In genomic region chr20:62382306-62383198, GRCh38 we compare ENCODE assay signal across 8 cellular contexts. TPM values are rescaled to one million over a fixed set of nuclear protein-coding genes. Genes with fewer than 3 reads are reported as not detected.
A peak's percentile ranks its signal among the peaks of the same experiment; 100 is the strongest.
DNase-seq lines count a peak whose midpoint lies in the region; ATAC-seq, FAIRE-seq and TF ChIP-seq lines count a peak whose summit lies in the region.

No MANE protein-coding gene starts in this region.

- no peak overlapping the region for H3K4me3 ChIP-seq in A549

- ATAC-seq in A549 (peak; percentile 78 to 82), HG03442 (IDR thresholded peaks at IDR 0.05; ENCODE audit: unreplicated experiment) (peak; percentile 58), memory B cell (ENCODE audit: low read depth) (peak; percentile 67)

- H3K9me3 ChIP-seq in A549 = no peaks in the 10 kb centered on the region

- TF ChIP-seq RAD21 in A549 (conservative IDR thresholded peaks at IDR 0.05 in 1 of 2, IDR thresholded peaks at IDR 0.05 in 1 of 2) = peak; percentile 93 to 94

- no peak overlapping the region for H3K4me3 Mint-ChIP-seq in memory B cell

- H3K27me3 Mint-ChIP-seq in memory B cell = no peaks in the 10 kb centered on the region

- peak overlapping the region; percentile 55 to 78 for H3K27ac ChIP-seq in A549

- peaks cover 25% of the 10 kb centered on the region for H3K4me1 Mint-ChIP-seq in memory B cell

- no peak for TF ChIP-seq POLR2A in A549 (IDR thresholded peaks at IDR 0.05; ENCODE audit: low read length)

- H3K9me3 Mint-ChIP-seq in memory B cell = peaks cover 4% of the 10 kb centered on the region

- CTCF ChIA-PET in A549 (lab: Yijun Ruan, JAX) = interaction anchor here (0.6 to 11.0 kb wide), 39 partner anchors 8 to 374 kb away, joined by 3 to 290 read pairs (median 5); partner anchors contain the start of genes ADRM1 and LAMA5

- POLR2A ChIA-PET in A549 (lab: Yijun Ruan, JAX) = interaction anchor here (0.6 to 1.4 kb wide), 6 partner anchors 14 to 80 kb away, joined by 3 to 6 read pairs (median 4); partner anchors contain the start of gene ADRM1

- H3K27ac Mint-ChIP-seq in memory B cell = peak overlapping the region; percentile 53

- TF ChIP-seq CTCF in A549 (IDR thresholded peaks at IDR 0.05) = peak; percentile 89

- no peak for TF ChIP-seq EP300 in A549 (IDR thresholded peaks at IDR 0.05)

- no peak for FAIRE-seq in A549 (lab: Jason Lieb, UNC)
- peak; percentile 73 for FAIRE-seq in GM18507 (lab: Jason Lieb, UNC)

- peak in 1 of 2 experiments; percentile 87 for DNase-seq in A549 (ENCODE audit: low read depth in 1 of 2, low spot score in 1 of 2)
- peak; percentile 65 for DNase-seq in GM18507 (ENCODE audit: extremely low spot score, insufficient read length, low read depth)
- DNase-seq in NCI-H774 (lab: John Stamatoyannopoulos, UW) = peak; percentile 62
- peak; percentile 52 to 71 for DNase-seq in activated CD4-positive, alpha-beta T cell treated with anti-CD3 and anti-CD28 coated beads, Interleukin-2, amount 50 U/mL, for 24 hours (ENCODE audit: low read depth in 1 of 2, low spot score in 1 of 2)
- peak; percentile 54 for DNase-seq in dedifferentiated amniotic fluid mesenchymal stem cell (ENCODE audit: extremely low spot score)
- peak; percentile 84 to 90 for DNase-seq in memory B cell (ENCODE audit: low spot score in 2 of 2)
- peak; percentile 33 to 60 for DNase-seq in stimulated activated CD8-positive, alpha-beta memory T cell treated with anti-CD3 and anti-CD28 coated beads, Interleukin-4, amount 100 ng/mL, for 1 hour (ENCODE audit: low read depth in 2 of 2, low spot score in 1 of 2)

- H3K4me2 ChIP-seq in A549 = peak overlapping the region; percentile 27; the same call in 1 of the 3 replicates

- WGBS in A549 (ENCODE audit: missing lambda C conversion rate) = 38% methylated on average over 15 of the region's 18 CpGs

- H3K4me1 ChIP-seq in A549 = peaks cover 43% of the 10 kb centered on the region

- H3K36me3 Mint-ChIP-seq in memory B cell = peaks cover 8% of the 10 kb centered on the region

TF ChIP-seq in A549, 52 proteins besides CTCF, POLR2A, EP300 and RAD21:
- TF ChIP-seq CHD4 (IDR thresholded peaks at IDR 0.05; ENCODE audit: borderline replicate concordance) (no peak), REST (IDR thresholded peaks at IDR 0.05) (no peak), E2F6 (IDR thresholded peaks at IDR 0.05; ENCODE audit: borderline replicate concordance, low read depth) (no peak), JUN (IDR thresholded peaks at IDR 0.05) (0 out of 5 replicates have a peak, but pooled peaks of 1 of the 2 experiments have one; percentile 36), HOXA7 (CRISPR knock-in tag; IDR thresholded peaks at IDR 0.05) (no peak), SMC3 (IDR thresholded peaks at IDR 0.05) (peak; percentile 90), MAX (IDR thresholded peaks at IDR 0.05) (peak; percentile 42; the same call in 1 of the 2 replicates), RCOR1 (IDR thresholded peaks at IDR 0.05; ENCODE audit: low read depth, low read length) (no peak), MAZ (IDR thresholded peaks at IDR 0.05; ENCODE audit: borderline replicate concordance, low read depth, low read length) (peak; percentile 80; the same call in 1 of the 2 replicates)

RNA-seq across cellular contexts. Expression of gene RPS21, which starts 4.4 kb away (rescaled TPM):
- polyA plus RNA-seq in A549 (2011; rRNA removed) = 3,697 and 4,026 TPM in 2 replicates
- polyA plus RNA-seq in A549 (2012; cell fraction: cytosol; rRNA removed) = 8,308 and 13,239 TPM in 2 replicates
- 5,168 and 6,855 TPM in 2 replicates for polyA plus RNA-seq in A549 (2012; cell fraction: nucleus; rRNA removed)
- polyA plus RNA-seq in A549 (2017; fragmentation: RNase III; extraction: RNeasy Plus Mini Kit Qiagen cat#74134 plus additional on column Dnase treatment) = 2,862 to 2,938 TPM (median 2,871 TPM) in 3 replicates
- 804 and 936 TPM in 2 replicates for polyA minus RNA-seq in A549 (2011; rRNA and poly(A)+ RNA removed)

RNA-seq across cellular contexts. Expression of gene LAMA5, which starts 15.4 kb away (rescaled TPM):
- polyA plus RNA-seq in A549 (2011; rRNA removed) (20.4 and 31.6 TPM in 2 replicates), A549 (2017; fragmentation: RNase III; extraction: RNeasy Plus Mini Kit Qiagen cat#74134 plus additional on column Dnase treatment) (196 to 212 TPM (median 202 TPM) in 3 replicates)
- polyA plus RNA-seq in A549 (2012; cell fraction: cytosol; rRNA removed) = 91.5 and 122 TPM in 2 replicates
- polyA plus RNA-seq in A549 (2012; cell fraction: nucleus; rRNA removed) = 829 and 950 TPM in 2 replicates
- polyA minus RNA-seq in A549 (2011; rRNA and poly(A)+ RNA removed) = 26.9 and 28.7 TPM in 2 replicates

RNA-seq across cellular contexts. Expression of gene CABLES2, which starts 24.5 kb away (rescaled TPM):
- 3.9 and 5.0 TPM in 2 replicates for polyA plus RNA-seq in A549 (2011; rRNA removed)
- polyA plus RNA-seq in A549 (2012; cell fraction: cytosol; rRNA removed) = 5.9 and 7.3 TPM in 2 replicates
- polyA plus RNA-seq in A549 (2012; cell fraction: nucleus; rRNA removed) = 9.4 and 10.5 TPM in 2 replicates
- polyA plus RNA-seq in A549 (2017; fragmentation: RNase III; extraction: RNeasy Plus Mini Kit Qiagen cat#74134 plus additional on column Dnase treatment) = 5.6 to 7.7 TPM (median 6.6 TPM) in 3 replicates
- polyA minus RNA-seq in A549 (2011; rRNA and poly(A)+ RNA removed) = 6.1 and 7.1 TPM in 2 replicates

RNA-seq across cellular contexts. Expression of gene RBBP8NL, which starts 44.8 kb away (rescaled TPM):
- polyA plus RNA-seq in A549 (2011; rRNA removed) = not detected in 2 replicates
- polyA plus RNA-seq in A549 (2012; cell fraction: cytosol; rRNA removed) = not detected in 2 replicates
- polyA plus RNA-seq in A549 (2012; cell fraction: nucleus; rRNA removed) = not detected in 2 replicates
- polyA plus RNA-seq in A549 (2017; fragmentation: RNase III; extraction: RNeasy Plus Mini Kit Qiagen cat#74134 plus additional on column Dnase treatment) = not detected in 3 replicates
- not detected in 2 replicates for polyA minus RNA-seq in A549 (2011; rRNA and poly(A)+ RNA removed)
